ENCODE assay signal across 9 cellular contexts in the genomic region with DNA sequence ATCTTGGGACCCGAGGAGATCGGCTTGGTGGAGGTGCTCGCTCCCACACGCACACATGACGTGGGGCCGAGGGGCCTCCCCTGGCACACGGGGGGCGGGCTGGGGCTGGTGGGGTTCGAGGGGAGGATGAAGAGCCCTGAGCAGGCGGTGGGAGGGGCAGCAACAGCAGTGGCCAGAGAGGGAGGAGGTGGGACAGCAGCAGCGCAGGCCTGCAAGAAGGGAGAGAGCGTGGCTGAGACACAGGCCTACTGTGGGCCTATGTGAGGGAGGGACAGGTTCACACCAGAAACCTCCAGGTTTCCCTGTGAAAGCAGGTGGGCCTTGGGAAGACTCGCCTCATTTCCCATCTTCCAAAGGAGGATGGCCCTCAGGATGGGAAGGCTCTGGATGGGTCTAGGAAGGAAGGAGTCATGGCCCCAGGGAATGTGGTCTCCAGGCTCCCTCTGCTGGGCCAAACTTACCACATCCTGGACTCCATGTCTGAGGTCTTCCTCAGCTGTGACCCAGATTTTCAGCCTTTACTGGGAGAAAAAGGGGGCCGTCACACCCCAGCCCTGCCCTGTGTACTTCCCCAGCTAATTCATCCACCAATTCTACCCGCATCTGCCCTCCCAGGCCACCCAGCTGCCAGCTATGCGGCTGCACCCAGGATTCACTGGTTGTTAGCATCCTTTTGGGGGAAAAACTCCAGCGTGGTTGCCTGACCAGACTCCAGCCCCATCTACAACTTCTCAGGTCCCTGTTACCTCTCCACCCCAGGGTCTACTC. TPM values are rescaled to one million over a fixed set of nuclear protein-coding genes. Genes with fewer than 3 reads are reported as not detected.
DNase-seq lines count a peak whose midpoint lies in the region; ATAC-seq, FAIRE-seq and TF ChIP-seq lines count a peak whose summit lies in the region.
"Had no signal": no experiment of that assay in that cellular context is flagged by ENCODE, and none has a peak within 500 bp of the region (broad histone marks: within the 10 kb centered on the region; RNA-seq: fewer than 3 reads in every experiment).

No MANE protein-coding gene starts in this region.

- H3K9me3 Mint-ChIP-seq in activated naive CD4-positive, alpha-beta T cell treated with anti-CD3 and anti-CD28 coated beads, Interleukin-2, amount 50 U/mL, for 72 hours, result no peaks in the 10 kb centered on the region

- FAIRE-seq in frontal cortex (lab: Jason Lieb, UNC), result no peak

- ATAC-seq in Right ventricle myocardium superior (ENCODE audit: poor library complexity) (peak; percentile 56), Right ventricle myocardium inferior (no peak), left colon (peak; percentile 78), GM19324 (IDR thresholded peaks at IDR 0.05; ENCODE audit: low FRiP score, unreplicated experiment) (no peak), HG02623 (IDR thresholded peaks at IDR 0.05; ENCODE audit: unreplicated experiment) (no peak)
- peak; percentile 42 for ATAC-seq in activated naive CD4-positive, alpha-beta T cell treated with anti-CD3 and anti-CD28 coated beads, Interleukin-2, amount 50 U/mL, for 72 hours

- DNase-seq in Right ventricle myocardium superior, result no peak
- DNase-seq in Right ventricle myocardium inferior (ENCODE audit: missing footprints), result no peak
- no peak for DNase-seq in LNCaP clone FGC (ENCODE audit: low read depth)
- no peak for DNase-seq in activated naive CD4-positive, alpha-beta T cell treated with anti-CD3 and anti-CD28 coated beads, Interleukin-2, amount 50 U/mL, for 72 hours (ENCODE audit: low spot score in 2 of 2)
- peak in 1 of 2 donors; percentile 48 for DNase-seq in left colon
- DNase-seq in frontal cortex (ENCODE audit: low spot score in 2 of 2), result no peak

- no peaks in the 10 kb centered on the region for H3K36me3 Mint-ChIP-seq in activated naive CD4-positive, alpha-beta T cell treated with anti-CD3 and anti-CD28 coated beads, Interleukin-2, amount 50 U/mL, for 72 hours

- intact Hi-C loops in Right ventricle myocardium superior (cut with DNase I) (no loop called here), Right ventricle myocardium inferior (cut with DNase I) (no loop called here), left colon (cut with DNase I, micrococcal nuclease) (no loop called here)

- TF ChIP-seq CTCF in LNCaP clone FGC (IDR thresholded peaks at IDR 0.05; ENCODE audit: control insufficient read depth, extremely low read depth, insufficient read depth), result peak; percentile 59

- H3K4me3 ChIP-seq in LNCaP clone FGC (ENCODE audit: low read depth, low read length), result no peak overlapping the region

- H3K27ac Mint-ChIP-seq in activated naive CD4-positive, alpha-beta T cell treated with anti-CD3 and anti-CD28 coated beads, Interleukin-2, amount 50 U/mL, for 72 hours, result no peak overlapping the region

RNA-seq across cellular contexts. Expression of gene PIANP, which starts 2.8 kb away (rescaled TPM):
- 0.35 TPM for total RNA-seq in Right ventricle myocardium superior
- 0.27 TPM for total RNA-seq in Right ventricle myocardium inferior
- total RNA-seq in activated naive CD4-positive, alpha-beta T cell treated with anti-CD3 and anti-CD28 coated beads, Interleukin-2, amount 50 U/mL, for 72 hours, result 1 to 10 TPM in 1 of 2 donors, not detected in 1; 1.3 TPM
- total RNA-seq in left colon, result under 1 TPM; 0.52 to 0.67 TPM
- total RNA-seq in frontal cortex, result 1.2 TPM
- total RNA-seq: glomerular endothelial cell had no signal

RNA-seq across cellular contexts. Expression of gene ZNF384, which starts 8.6 kb away (rescaled TPM):
- 23.0 TPM for total RNA-seq in Right ventricle myocardium superior
- 26.0 TPM for total RNA-seq in Right ventricle myocardium inferior
- 10 to 100 TPM; 77.1 to 92.6 TPM for total RNA-seq in activated naive CD4-positive, alpha-beta T cell treated with anti-CD3 and anti-CD28 coated beads, Interleukin-2, amount 50 U/mL, for 72 hours
- total RNA-seq in left colon, result 10 to 100 TPM; 47.8 to 51.4 TPM
- total RNA-seq in frontal cortex, result 12.2 TPM

RNA-seq across cellular contexts. Expression of gene COPS7A, which starts 26.1 kb away (rescaled TPM):
- total RNA-seq in Right ventricle myocardium superior (70.4 TPM), Right ventricle myocardium inferior (83.1 TPM), left colon (10 to 100 TPM; 37.2 to 40.8 TPM), frontal cortex (24.5 TPM)
- 10 to 100 TPM; 34.2 to 42.9 TPM for total RNA-seq in activated naive CD4-positive, alpha-beta T cell treated with anti-CD3 and anti-CD28 coated beads, Interleukin-2, amount 50 U/mL, for 72 hours

RNA-seq across cellular contexts. Expression of gene ING4, which starts 34.8 kb away (rescaled TPM):
- 25.3 TPM for total RNA-seq in Right ventricle myocardium superior
- total RNA-seq in Right ventricle myocardium inferior, result 21.1 TPM
- total RNA-seq in activated naive CD4-positive, alpha-beta T cell treated with anti-CD3 and anti-CD28 coated beads, Interleukin-2, amount 50 U/mL, for 72 hours, result 10 to 100 TPM; 18.1 to 24.3 TPM
- total RNA-seq in left colon, result 10 to 100 TPM; 23.6 to 38.9 TPM
- 81.9 TPM for total RNA-seq in frontal cortex

RNA-seq across cellular contexts. Expression of gene ACRBP, which starts 50.5 kb away (rescaled TPM):
- 0.51 TPM for total RNA-seq in Right ventricle myocardium superior
- 1.2 TPM for total RNA-seq in Right ventricle myocardium inferior
- 1 to 10 TPM; 2.1 to 2.8 TPM for total RNA-seq in activated naive CD4-positive, alpha-beta T cell treated with anti-CD3 and anti-CD28 coated beads, Interleukin-2, amount 50 U/mL, for 72 hours
- total RNA-seq in left colon, result 1 to 10 TPM; 2.9 to 3.4 TPM
- 0.41 TPM for total RNA-seq in frontal cortex

Comparison
In these comparisons a context has a peak if more than half of its experiments do, and no peak if none do; other contexts are left out.
1. ATAC-seq: peak in Right ventricle myocardium superior (single experiment), activated naive CD4-positive, alpha-beta T cell treated with anti-CD3 and anti-CD28 coated beads, Interleukin-2, amount 50 U/mL, for 72 hours (2 of 2) and left colon (single experiment); none in Right ventricle myocardium inferior (single experiment), GM19324 (single experiment) and HG02623 (single experiment).